20 cellular contexts compared by ENCODE assay signal in genomic region chr6:82570083-82570482, GRCh38.
DNase-seq lines count a peak whose midpoint lies in the region; ATAC-seq and TF ChIP-seq lines count a peak whose summit lies in the region.
"Had no signal": no experiment of that assay in that cellular context is flagged by ENCODE, and none has a peak within 500 bp of the region (broad histone marks: within the 10 kb centered on the region; RNA-seq: fewer than 3 reads in every experiment).

No MANE protein-coding gene starts in this region.

- no peaks in the 10 kb centered on the region for H3K36me3 Mint-ChIP-seq in activated naive CD8-positive, alpha-beta T cell treated with anti-CD3 and anti-CD28 coated beads, Interleukin-2, amount 50 U/mL, for 24 hours (ENCODE audit: low read depth)
- H3K36me3 Mint-ChIP-seq: activated naive CD4-positive, alpha-beta T cell treated with anti-CD3 and anti-CD28 coated beads, Interleukin-2, amount 50 U/mL, for 24 hours; immature natural killer cell had no signal

- DNase-seq in NCI-H82 (lab: John Stamatoyannopoulos, UW) (peak; percentile 4), NCI-H82 treated with DMSO at 0.1 percent for 48 hours (lab: John Stamatoyannopoulos, UW; ENCODE audit: unreplicated experiment) (no peak), NCI-H345 (lab: John Stamatoyannopoulos, UW) (peak; percentile 91), smooth muscle cell of the brain vasculature (ENCODE audit: low read depth, low spot score) (peak; percentile 71)
- no peak for DNase-seq in activated naive CD8-positive, alpha-beta T cell treated with anti-CD3 and anti-CD28 coated beads, Interleukin-2, amount 50 U/mL, for 24 hours
- DNase-seq: activated T-cell treated with anti-CD3 and anti-CD28 coated beads, Interleukin-2, amount 50 U/mL, for 1 hour; brain microvascular endothelial cell; erythroblast; immature natural killer cell; Kasumi-1; mammary epithelial cell; NCI-H2171; PC-9; stimulated activated CD4-positive, alpha-beta T cell treated with anti-CD3 and anti-CD28 coated beads, Interleukin-1b, Interleukin-23, amount 100 ng/mL, for 48 hours had no signal

- no peak overlapping the region for H3K4me3 Mint-ChIP-seq in activated naive CD8-positive, alpha-beta T cell treated with anti-CD3 and anti-CD28 coated beads, Interleukin-2, amount 50 U/mL, for 24 hours
- H3K4me3 Mint-ChIP-seq: activated naive CD4-positive, alpha-beta T cell treated with anti-CD3 and anti-CD28 coated beads, Interleukin-2, amount 50 U/mL, for 24 hours; immature natural killer cell; neural crest cell had no signal

- H3K27ac Mint-ChIP-seq in activated naive CD8-positive, alpha-beta T cell treated with anti-CD3 and anti-CD28 coated beads, Interleukin-2, amount 50 U/mL, for 24 hours, result no peak overlapping the region
- H3K27ac Mint-ChIP-seq: activated naive CD4-positive, alpha-beta T cell treated with anti-CD3 and anti-CD28 coated beads, Interleukin-2, amount 50 U/mL, for 24 hours; immature natural killer cell had no signal

- no peaks in the 10 kb centered on the region for H3K4me1 Mint-ChIP-seq in activated naive CD8-positive, alpha-beta T cell treated with anti-CD3 and anti-CD28 coated beads, Interleukin-2, amount 50 U/mL, for 24 hours
- H3K4me1 Mint-ChIP-seq: activated naive CD4-positive, alpha-beta T cell treated with anti-CD3 and anti-CD28 coated beads, Interleukin-2, amount 50 U/mL, for 24 hours; immature natural killer cell had no signal

- ATAC-seq in SK-N-SH treated with all-trans-retinoic acid at 6 μM for 48 hours (peak; percentile 81), GM18867 (IDR thresholded peaks at IDR 0.05; ENCODE audit: unreplicated experiment) (no peak), HG02623 (IDR thresholded peaks at IDR 0.05; ENCODE audit: unreplicated experiment) (no peak)
- no peak for ATAC-seq in activated naive CD8-positive, alpha-beta T cell treated with anti-CD3 and anti-CD28 coated beads, Interleukin-2, amount 50 U/mL, for 24 hours
- ATAC-seq: A549 had no signal

- H3K9me3 Mint-ChIP-seq in activated naive CD8-positive, alpha-beta T cell treated with anti-CD3 and anti-CD28 coated beads, Interleukin-2, amount 50 U/mL, for 24 hours, result no peaks in the 10 kb centered on the region
- H3K9me3 Mint-ChIP-seq: activated naive CD4-positive, alpha-beta T cell treated with anti-CD3 and anti-CD28 coated beads, Interleukin-2, amount 50 U/mL, for 24 hours; neural crest cell had no signal

- no peaks in the 10 kb centered on the region for H3K27me3 Mint-ChIP-seq in activated naive CD8-positive, alpha-beta T cell treated with anti-CD3 and anti-CD28 coated beads, Interleukin-2, amount 50 U/mL, for 24 hours
- H3K27me3 Mint-ChIP-seq: activated naive CD4-positive, alpha-beta T cell treated with anti-CD3 and anti-CD28 coated beads, Interleukin-2, amount 50 U/mL, for 24 hours had no signal

TF ChIP-seq in SK-N-SH treated with all-trans-retinoic acid at 6 μM for 48 hours, 23 proteins besides CTCF, POLR2A, EP300 and RAD21:
- TF ChIP-seq GLIS3 (CRISPR knock-in tag; IDR thresholded peaks at IDR 0.05) (no peak), ZNF565 (CRISPR knock-in tag; conservative IDR thresholded peaks at IDR 0.05; ENCODE audit: low read depth) (no peak), ARNTL (CRISPR knock-in tag; IDR thresholded peaks at IDR 0.05; ENCODE audit: borderline replicate concordance, low read depth) (no peak), POU6F1 (CRISPR knock-in tag; IDR thresholded peaks at IDR 0.05; ENCODE audit: borderline replicate concordance, low read depth) (no peak), CSRNP3 (CRISPR knock-in tag; IDR thresholded peaks at IDR 0.05) (no peak), RARB (CRISPR knock-in tag; IDR thresholded peaks at IDR 0.05) (no peak), PPARA (CRISPR knock-in tag; IDR thresholded peaks at IDR 0.05; ENCODE audit: borderline replicate concordance) (no peak), SNAI2 (CRISPR knock-in tag; IDR thresholded peaks at IDR 0.05) (peak; percentile 96), TSHZ2 (CRISPR knock-in tag; IDR thresholded peaks at IDR 0.05) (peak; percentile 52; the same call in 1 of the 2 replicates), TCF4 (CRISPR knock-in tag; IDR thresholded peaks at IDR 0.05; ENCODE audit: borderline replicate concordance) (peak; percentile 86), ZNF8 (CRISPR knock-in tag; IDR thresholded peaks at IDR 0.05) (peak; percentile 21; the same call in 1 of the 2 replicates), ZFP30 (CRISPR knock-in tag; IDR thresholded peaks at IDR 0.05) (no peak), ISL1 (CRISPR knock-in tag; IDR thresholded peaks at IDR 0.05) (no peak)
- TF ChIP-seq, protein P1, sequence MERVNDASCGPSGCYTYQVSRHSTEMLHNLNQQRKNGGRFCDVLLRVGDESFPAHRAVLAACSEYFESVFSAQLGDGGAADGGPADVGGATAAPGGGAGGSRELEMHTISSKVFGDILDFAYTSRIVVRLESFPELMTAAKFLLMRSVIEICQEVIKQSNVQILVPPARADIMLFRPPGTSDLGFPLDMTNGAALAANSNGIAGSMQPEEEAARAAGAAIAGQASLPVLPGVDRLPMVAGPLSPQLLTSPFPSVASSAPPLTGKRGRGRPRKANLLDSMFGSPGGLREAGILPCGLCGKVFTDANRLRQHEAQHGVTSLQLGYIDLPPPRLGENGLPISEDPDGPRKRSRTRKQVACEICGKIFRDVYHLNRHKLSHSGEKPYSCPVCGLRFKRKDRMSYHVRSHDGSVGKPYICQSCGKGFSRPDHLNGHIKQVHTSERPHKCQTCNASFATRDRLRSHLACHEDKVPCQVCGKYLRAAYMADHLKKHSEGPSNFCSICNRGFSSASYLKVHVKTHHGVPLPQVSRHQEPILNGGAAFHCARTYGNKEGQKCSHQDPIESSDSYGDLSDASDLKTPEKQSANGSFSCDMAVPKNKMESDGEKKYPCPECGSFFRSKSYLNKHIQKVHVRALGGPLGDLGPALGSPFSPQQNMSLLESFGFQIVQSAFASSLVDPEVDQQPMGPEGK (CRISPR knock-in tag; IDR thresholded peaks at IDR 0.05; ENCODE audit: borderline replicate concordance), result no peak

Comparison
In these comparisons a context has a peak if more than half of its experiments do, and no peak if none do; other contexts are left out.
1. DNase-seq: peak in NCI-H82 (single experiment), NCI-H345 (single experiment) and smooth muscle cell of the brain vasculature (single experiment); none in NCI-H82 treated with DMSO at 0.1 percent for 48 hours (single experiment) and activated naive CD8-positive, alpha-beta T cell treated with anti-CD3 and anti-CD28 coated beads, Interleukin-2, amount 50 U/mL, for 24 hours (single experiment).